1 cellular context compared by ENCODE assay signal in the genomic region with DNA sequence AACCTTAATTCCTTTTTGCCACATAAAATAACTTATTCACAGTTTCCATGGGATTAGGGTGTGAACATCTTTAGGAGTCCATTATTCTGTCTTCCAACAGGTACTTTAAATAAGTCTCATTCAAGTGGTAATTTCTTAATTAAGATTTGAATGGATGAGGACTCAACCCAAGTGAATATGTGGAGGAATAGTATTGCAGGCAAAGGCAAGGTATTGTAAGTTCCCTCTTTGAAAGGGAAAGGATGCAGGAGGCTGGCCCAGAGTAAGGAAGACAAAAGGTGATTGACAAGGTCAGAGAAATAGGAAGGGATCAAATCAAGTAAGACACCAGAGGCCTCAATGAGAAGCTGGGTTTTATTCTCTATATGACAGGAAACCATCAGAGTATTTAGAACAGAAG.
TF ChIP-seq lines count a peak whose summit lies in the region.

No MANE protein-coding gene starts in this region.

TF ChIP-seq in H1, 55 proteins besides CTCF, POLR2A, EP300 and RAD21:
- TF ChIP-seq, protein P1, sequence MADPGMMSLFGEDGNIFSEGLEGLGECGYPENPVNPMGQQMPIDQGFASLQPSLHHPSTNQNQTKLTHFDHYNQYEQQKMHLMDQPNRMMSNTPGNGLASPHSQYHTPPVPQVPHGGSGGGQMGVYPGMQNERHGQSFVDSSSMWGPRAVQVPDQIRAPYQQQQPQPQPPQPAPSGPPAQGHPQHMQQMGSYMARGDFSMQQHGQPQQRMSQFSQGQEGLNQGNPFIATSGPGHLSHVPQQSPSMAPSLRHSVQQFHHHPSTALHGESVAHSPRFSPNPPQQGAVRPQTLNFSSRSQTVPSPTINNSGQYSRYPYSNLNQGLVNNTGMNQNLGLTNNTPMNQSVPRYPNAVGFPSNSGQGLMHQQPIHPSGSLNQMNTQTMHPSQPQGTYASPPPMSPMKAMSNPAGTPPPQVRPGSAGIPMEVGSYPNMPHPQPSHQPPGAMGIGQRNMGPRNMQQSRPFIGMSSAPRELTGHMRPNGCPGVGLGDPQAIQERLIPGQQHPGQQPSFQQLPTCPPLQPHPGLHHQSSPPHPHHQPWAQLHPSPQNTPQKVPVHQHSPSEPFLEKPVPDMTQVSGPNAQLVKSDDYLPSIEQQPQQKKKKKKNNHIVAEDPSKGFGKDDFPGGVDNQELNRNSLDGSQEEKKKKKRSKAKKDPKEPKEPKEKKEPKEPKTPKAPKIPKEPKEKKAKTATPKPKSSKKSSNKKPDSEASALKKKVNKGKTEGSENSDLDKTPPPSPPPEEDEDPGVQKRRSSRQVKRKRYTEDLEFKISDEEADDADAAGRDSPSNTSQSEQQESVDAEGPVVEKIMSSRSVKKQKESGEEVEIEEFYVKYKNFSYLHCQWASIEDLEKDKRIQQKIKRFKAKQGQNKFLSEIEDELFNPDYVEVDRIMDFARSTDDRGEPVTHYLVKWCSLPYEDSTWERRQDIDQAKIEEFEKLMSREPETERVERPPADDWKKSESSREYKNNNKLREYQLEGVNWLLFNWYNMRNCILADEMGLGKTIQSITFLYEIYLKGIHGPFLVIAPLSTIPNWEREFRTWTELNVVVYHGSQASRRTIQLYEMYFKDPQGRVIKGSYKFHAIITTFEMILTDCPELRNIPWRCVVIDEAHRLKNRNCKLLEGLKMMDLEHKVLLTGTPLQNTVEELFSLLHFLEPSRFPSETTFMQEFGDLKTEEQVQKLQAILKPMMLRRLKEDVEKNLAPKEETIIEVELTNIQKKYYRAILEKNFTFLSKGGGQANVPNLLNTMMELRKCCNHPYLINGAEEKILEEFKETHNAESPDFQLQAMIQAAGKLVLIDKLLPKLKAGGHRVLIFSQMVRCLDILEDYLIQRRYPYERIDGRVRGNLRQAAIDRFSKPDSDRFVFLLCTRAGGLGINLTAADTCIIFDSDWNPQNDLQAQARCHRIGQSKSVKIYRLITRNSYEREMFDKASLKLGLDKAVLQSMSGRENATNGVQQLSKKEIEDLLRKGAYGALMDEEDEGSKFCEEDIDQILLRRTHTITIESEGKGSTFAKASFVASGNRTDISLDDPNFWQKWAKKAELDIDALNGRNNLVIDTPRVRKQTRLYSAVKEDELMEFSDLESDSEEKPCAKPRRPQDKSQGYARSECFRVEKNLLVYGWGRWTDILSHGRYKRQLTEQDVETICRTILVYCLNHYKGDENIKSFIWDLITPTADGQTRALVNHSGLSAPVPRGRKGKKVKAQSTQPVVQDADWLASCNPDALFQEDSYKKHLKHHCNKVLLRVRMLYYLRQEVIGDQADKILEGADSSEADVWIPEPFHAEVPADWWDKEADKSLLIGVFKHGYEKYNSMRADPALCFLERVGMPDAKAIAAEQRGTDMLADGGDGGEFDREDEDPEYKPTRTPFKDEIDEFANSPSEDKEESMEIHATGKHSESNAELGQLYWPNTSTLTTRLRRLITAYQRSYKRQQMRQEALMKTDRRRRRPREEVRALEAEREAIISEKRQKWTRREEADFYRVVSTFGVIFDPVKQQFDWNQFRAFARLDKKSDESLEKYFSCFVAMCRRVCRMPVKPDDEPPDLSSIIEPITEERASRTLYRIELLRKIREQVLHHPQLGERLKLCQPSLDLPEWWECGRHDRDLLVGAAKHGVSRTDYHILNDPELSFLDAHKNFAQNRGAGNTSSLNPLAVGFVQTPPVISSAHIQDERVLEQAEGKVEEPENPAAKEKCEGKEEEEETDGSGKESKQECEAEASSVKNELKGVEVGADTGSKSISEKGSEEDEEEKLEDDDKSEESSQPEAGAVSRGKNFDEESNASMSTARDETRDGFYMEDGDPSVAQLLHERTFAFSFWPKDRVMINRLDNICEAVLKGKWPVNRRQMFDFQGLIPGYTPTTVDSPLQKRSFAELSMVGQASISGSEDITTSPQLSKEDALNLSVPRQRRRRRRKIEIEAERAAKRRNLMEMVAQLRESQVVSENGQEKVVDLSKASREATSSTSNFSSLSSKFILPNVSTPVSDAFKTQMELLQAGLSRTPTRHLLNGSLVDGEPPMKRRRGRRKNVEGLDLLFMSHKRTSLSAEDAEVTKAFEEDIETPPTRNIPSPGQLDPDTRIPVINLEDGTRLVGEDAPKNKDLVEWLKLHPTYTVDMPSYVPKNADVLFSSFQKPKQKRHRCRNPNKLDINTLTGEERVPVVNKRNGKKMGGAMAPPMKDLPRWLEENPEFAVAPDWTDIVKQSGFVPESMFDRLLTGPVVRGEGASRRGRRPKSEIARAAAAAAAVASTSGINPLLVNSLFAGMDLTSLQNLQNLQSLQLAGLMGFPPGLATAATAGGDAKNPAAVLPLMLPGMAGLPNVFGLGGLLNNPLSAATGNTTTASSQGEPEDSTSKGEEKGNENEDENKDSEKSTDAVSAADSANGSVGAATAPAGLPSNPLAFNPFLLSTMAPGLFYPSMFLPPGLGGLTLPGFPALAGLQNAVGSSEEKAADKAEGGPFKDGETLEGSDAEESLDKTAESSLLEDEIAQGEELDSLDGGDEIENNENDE (IDR thresholded peaks at IDR 0.05; ENCODE audit: insufficient replicate concordance, low read length), result peak; percentile 57
- TF ChIP-seq HDAC2 (IDR thresholded peaks at IDR 0.05; ENCODE audit: borderline replicate concordance in 1 of 2, low read depth in 2 of 2, low read length in 2 of 2) (no peak), SIX5 (IDR thresholded peaks at IDR 0.05; ENCODE audit: low read depth, low read length) (no peak), TAF1 (IDR thresholded peaks at IDR 0.05; ENCODE audit: low read depth, low read length) (no peak)
